In the genomic region with DNA sequence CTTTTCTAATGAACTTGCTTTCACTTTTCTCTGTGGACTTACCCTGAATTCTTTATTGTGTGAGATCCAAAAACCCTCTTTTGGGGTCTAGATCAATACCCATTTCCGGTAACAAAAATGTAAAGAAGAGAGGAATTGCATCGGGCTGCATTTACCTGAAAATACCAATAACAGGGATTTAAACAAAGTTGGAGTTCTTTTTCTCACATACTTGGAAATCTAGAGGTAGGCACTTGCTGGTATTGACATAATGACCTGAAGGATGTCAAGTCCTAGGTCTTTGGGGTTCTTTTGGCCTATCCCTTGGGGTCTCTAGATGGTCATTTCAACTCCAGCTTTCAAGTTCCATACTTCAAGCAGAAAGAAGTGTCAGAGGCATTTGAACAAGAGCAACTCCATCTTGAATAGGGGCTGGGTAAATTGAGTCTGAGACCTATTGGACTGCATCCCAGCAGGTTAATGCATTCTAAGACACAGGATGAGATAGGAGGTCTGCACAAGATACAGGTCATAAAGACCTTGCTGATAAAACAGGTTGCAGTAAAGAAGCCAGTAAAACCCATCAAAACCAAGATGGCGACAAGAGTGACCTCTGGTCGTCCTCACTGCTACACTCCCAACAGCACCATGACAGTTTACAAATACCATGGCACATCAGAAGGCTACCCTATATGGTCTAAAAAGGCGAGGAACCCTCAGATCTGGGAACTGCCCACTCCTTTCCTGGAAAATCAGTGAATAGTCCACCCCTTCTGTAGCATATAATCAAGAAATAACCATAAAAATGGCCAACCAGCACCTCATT, we compare ENCODE assay signal across 1 cellular context.
TF ChIP-seq lines count a peak whose summit lies in the region.

No MANE protein-coding gene starts in this region.

TF ChIP-seq in K562, 482 proteins besides CTCF, POLR2A, EP300 and RAD21 (continued from another document and continues in another):
- TF ChIP-seq TAF15 (IDR thresholded peaks at IDR 0.05; ENCODE audit: low read depth, low read length) (no peak), MTA2 (IDR thresholded peaks at IDR 0.05; ENCODE audit: low read depth) (no peak), CCAR2 (IDR thresholded peaks at IDR 0.05; ENCODE audit: low read depth, low read length) (no peak), ZNF696 (CRISPR knock-in tag; conservative IDR thresholded peaks at IDR 0.05) (0 out of 2 replicates have a peak, but pooled peaks have one; percentile 69), ATF1 (CRISPR knock-in tag; IDR thresholded peaks at IDR 0.05) (no peak), ATF1 (tag; IDR thresholded peaks at IDR 0.05) (peak; percentile 67), HDAC8 (tag; IDR thresholded peaks at IDR 0.05) (peak; percentile 99), ZNF134 (CRISPR knock-in tag; conservative IDR thresholded peaks at IDR 0.05) (peak; percentile 87), PHF8 (IDR thresholded peaks at IDR 0.05; ENCODE audit: borderline replicate concordance, low read length) (no peak), ZNF324 (CRISPR knock-in tag; IDR thresholded peaks at IDR 0.05) (peak; percentile 89), JUN (IDR thresholded peaks at IDR 0.05; ENCODE audit: borderline replicate concordance, low read depth, low read length) (no peak), JUN (CRISPR knock-in tag; IDR thresholded peaks at IDR 0.05; ENCODE audit: borderline replicate concordance) (no peak), ARID2 (IDR thresholded peaks at IDR 0.05) (no peak), NFIX (CRISPR knock-in tag; IDR thresholded peaks at IDR 0.05; ENCODE audit: low read depth) (peak; percentile 72), KLF6 (CRISPR knock-in tag; IDR thresholded peaks at IDR 0.05; ENCODE audit: borderline replicate concordance) (peak; percentile 99), ZKSCAN8 (CRISPR knock-in tag; IDR thresholded peaks at IDR 0.05) (peak; percentile 93), MXI1 (IDR thresholded peaks at IDR 0.05; ENCODE audit: low read depth, low read length) (no peak), ZNF140 (CRISPR knock-in tag; IDR thresholded peaks at IDR 0.05) (peak; percentile 93), ZNF311 (CRISPR knock-in tag; IDR thresholded peaks at IDR 0.05) (peak; percentile 99), CEBPB (tag; IDR thresholded peaks at IDR 0.05) (no peak), HDAC6 (IDR thresholded peaks at IDR 0.05; ENCODE audit: low read depth, low read length) (no peak), ESRRB (CRISPR knock-in tag; IDR thresholded peaks at IDR 0.05; ENCODE audit: borderline replicate concordance) (peak; percentile 90; the same call in 1 of the 2 replicates), MAFF (IDR thresholded peaks at IDR 0.05; ENCODE audit: low read length) (no peak), MIER1 (IDR thresholded peaks at IDR 0.05; ENCODE audit: low read depth) (no peak)
- TF ChIP-seq, protein P1, sequence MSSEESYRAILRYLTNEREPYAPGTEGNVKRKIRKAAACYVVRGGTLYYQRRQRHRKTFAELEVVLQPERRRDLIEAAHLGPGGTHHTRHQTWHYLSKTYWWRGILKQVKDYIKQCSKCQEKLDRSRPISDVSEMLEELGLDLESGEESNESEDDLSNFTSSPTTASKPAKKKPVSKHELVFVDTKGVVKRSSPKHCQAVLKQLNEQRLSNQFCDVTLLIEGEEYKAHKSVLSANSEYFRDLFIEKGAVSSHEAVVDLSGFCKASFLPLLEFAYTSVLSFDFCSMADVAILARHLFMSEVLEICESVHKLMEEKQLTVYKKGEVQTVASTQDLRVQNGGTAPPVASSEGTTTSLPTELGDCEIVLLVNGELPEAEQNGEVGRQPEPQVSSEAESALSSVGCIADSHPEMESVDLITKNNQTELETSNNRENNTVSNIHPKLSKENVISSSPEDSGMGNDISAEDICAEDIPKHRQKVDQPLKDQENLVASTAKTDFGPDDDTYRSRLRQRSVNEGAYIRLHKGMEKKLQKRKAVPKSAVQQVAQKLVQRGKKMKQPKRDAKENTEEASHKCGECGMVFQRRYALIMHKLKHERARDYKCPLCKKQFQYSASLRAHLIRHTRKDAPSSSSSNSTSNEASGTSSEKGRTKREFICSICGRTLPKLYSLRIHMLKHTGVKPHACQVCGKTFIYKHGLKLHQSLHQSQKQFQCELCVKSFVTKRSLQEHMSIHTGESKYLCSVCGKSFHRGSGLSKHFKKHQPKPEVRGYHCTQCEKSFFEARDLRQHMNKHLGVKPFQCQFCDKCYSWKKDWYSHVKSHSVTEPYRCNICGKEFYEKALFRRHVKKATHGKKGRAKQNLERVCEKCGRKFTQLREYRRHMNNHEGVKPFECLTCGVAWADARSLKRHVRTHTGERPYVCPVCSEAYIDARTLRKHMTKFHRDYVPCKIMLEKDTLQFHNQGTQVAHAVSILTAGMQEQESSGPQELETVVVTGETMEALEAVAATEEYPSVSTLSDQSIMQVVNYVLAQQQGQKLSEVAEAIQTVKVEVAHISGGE (CRISPR knock-in tag; IDR thresholded peaks at IDR 0.05) = peak in 1 of 3 experiments; percentile 68; a peak in 2 of 6 replicates
- TF ChIP-seq, protein P2, sequence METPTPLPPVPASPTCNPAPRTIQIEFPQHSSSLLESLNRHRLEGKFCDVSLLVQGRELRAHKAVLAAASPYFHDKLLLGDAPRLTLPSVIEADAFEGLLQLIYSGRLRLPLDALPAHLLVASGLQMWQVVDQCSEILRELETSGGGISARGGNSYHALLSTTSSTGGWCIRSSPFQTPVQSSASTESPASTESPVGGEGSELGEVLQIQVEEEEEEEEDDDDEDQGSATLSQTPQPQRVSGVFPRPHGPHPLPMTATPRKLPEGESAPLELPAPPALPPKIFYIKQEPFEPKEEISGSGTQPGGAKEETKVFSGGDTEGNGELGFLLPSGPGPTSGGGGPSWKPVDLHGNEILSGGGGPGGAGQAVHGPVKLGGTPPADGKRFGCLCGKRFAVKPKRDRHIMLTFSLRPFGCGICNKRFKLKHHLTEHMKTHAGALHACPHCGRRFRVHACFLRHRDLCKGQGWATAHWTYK (CRISPR knock-in tag; IDR thresholded peaks at IDR 0.05) = peak; percentile 99
- TF ChIP-seq, protein P3, sequence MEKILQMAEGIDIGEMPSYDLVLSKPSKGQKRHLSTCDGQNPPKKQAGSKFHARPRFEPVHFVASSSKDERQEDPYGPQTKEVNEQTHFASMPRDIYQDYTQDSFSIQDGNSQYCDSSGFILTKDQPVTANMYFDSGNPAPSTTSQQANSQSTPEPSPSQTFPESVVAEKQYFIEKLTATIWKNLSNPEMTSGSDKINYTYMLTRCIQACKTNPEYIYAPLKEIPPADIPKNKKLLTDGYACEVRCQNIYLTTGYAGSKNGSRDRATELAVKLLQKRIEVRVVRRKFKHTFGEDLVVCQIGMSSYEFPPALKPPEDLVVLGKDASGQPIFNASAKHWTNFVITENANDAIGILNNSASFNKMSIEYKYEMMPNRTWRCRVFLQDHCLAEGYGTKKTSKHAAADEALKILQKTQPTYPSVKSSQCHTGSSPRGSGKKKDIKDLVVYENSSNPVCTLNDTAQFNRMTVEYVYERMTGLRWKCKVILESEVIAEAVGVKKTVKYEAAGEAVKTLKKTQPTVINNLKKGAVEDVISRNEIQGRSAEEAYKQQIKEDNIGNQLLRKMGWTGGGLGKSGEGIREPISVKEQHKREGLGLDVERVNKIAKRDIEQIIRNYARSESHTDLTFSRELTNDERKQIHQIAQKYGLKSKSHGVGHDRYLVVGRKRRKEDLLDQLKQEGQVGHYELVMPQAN (IDR thresholded peaks at IDR 0.05; ENCODE audit: borderline replicate concordance) = no peak
- TF ChIP-seq, protein P4, sequence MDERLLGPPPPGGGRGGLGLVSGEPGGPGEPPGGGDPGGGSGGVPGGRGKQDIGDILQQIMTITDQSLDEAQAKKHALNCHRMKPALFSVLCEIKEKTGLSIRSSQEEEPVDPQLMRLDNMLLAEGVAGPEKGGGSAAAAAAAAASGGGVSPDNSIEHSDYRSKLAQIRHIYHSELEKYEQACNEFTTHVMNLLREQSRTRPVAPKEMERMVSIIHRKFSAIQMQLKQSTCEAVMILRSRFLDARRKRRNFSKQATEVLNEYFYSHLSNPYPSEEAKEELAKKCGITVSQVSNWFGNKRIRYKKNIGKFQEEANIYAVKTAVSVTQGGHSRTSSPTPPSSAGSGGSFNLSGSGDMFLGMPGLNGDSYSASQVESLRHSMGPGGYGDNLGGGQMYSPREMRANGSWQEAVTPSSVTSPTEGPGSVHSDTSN (CRISPR knock-in tag; IDR thresholded peaks at IDR 0.05; ENCODE audit: low read depth) = no peak
- TF ChIP-seq, protein P4 (tag; conservative IDR thresholded peaks at IDR 0.05; ENCODE audit: low read depth) = peak; percentile 78
- TF ChIP-seq, protein P5, sequence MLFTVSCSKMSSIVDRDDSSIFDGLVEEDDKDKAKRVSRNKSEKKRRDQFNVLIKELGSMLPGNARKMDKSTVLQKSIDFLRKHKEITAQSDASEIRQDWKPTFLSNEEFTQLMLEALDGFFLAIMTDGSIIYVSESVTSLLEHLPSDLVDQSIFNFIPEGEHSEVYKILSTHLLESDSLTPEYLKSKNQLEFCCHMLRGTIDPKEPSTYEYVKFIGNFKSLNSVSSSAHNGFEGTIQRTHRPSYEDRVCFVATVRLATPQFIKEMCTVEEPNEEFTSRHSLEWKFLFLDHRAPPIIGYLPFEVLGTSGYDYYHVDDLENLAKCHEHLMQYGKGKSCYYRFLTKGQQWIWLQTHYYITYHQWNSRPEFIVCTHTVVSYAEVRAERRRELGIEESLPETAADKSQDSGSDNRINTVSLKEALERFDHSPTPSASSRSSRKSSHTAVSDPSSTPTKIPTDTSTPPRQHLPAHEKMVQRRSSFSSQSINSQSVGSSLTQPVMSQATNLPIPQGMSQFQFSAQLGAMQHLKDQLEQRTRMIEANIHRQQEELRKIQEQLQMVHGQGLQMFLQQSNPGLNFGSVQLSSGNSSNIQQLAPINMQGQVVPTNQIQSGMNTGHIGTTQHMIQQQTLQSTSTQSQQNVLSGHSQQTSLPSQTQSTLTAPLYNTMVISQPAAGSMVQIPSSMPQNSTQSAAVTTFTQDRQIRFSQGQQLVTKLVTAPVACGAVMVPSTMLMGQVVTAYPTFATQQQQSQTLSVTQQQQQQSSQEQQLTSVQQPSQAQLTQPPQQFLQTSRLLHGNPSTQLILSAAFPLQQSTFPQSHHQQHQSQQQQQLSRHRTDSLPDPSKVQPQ (CRISPR knock-in tag; IDR thresholded peaks at IDR 0.05; ENCODE audit: borderline replicate concordance) = peak; percentile 67; the same call in 1 of the 2 replicates
- TF ChIP-seq, protein P6, sequence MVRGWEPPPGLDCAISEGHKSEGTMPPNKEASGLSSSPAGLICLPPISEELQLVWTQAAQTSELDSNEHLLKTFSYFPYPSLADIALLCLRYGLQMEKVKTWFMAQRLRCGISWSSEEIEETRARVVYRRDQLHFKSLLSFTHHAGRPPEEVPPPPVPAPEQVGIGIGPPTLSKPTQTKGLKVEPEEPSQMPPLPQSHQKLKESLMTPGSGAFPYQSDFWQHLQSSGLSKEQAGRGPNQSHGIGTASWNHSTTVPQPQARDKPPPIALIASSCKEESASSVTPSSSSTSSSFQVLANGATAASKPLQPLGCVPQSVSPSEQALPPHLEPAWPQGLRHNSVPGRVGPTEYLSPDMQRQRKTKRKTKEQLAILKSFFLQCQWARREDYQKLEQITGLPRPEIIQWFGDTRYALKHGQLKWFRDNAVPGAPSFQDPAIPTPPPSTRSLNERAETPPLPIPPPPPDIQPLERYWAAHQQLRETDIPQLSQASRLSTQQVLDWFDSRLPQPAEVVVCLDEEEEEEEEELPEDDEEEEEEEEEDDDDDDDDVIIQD (CRISPR knock-in tag; IDR thresholded peaks at IDR 0.05) = peak; percentile 86; the same call in 1 of the 2 replicates
- TF ChIP-seq, protein P7, sequence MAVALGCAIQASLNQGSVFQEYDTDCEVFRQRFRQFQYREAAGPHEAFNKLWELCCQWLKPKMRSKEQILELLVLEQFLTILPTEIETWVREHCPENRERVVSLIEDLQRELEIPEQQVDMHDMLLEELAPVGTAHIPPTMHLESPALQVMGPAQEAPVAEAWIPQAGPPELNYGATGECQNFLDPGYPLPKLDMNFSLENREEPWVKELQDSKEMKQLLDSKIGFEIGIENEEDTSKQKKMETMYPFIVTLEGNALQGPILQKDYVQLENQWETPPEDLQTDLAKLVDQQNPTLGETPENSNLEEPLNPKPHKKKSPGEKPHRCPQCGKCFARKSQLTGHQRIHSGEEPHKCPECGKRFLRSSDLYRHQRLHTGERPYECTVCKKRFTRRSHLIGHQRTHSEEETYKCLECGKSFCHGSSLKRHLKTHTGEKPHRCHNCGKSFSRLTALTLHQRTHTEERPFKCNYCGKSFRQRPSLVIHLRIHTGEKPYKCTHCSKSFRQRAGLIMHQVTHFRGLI (CRISPR knock-in tag; IDR thresholded peaks at IDR 0.05) = peak; percentile 89; the same call in 1 of the 2 replicates
- TF ChIP-seq, protein P8, sequence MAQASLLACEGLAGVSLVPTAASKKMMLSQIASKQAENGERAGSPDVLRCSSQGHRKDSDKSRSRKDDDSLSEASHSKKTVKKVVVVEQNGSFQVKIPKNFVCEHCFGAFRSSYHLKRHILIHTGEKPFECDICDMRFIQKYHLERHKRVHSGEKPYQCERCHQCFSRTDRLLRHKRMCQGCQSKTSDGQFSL (CRISPR knock-in tag; IDR thresholded peaks at IDR 0.05) = no peak
- TF ChIP-seq, protein P8 (tag; IDR thresholded peaks at IDR 0.05) = peak in 1 of 2 experiments; percentile 99; a peak in 2 of 4 replicates
- TF ChIP-seq, protein P9, sequence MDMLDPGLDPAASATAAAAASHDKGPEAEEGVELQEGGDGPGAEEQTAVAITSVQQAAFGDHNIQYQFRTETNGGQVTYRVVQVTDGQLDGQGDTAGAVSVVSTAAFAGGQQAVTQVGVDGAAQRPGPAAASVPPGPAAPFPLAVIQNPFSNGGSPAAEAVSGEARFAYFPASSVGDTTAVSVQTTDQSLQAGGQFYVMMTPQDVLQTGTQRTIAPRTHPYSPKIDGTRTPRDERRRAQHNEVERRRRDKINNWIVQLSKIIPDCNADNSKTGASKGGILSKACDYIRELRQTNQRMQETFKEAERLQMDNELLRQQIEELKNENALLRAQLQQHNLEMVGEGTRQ (CRISPR knock-in tag; IDR thresholded peaks at IDR 0.05) = no peak
